8 cellular contexts compared by ENCODE assay signal in the genomic region with DNA sequence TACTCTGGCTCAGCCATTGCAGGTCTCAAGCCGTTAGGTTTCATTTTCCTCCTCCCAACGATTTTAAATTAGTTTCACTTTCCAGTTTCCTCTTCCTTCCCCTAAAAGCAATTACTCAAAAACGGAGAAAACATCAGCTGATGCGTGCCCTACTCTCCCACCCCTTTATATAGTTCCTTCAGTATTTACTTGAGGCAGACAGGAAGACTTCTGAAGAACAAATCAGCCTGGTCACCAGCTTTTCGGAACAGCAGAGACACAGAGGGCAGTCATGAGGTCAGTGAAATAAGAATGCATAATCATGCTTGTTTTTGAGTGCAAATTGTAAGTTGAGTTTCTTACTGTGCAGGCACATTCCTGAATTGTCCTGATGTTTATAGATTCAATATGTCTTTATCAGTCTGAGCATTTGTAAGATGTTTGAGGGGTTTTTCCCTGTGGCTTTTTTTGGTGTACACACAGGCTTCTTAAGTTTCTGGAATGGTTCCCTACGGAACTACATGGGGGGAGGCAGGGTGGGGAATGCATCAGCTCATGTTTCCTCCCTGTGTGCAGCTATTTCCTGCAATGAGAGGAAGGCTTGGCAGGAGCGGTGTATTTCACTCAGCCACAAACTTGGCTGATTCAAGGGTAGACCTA. TPM values are rescaled to one million over a fixed set of nuclear protein-coding genes. Genes with fewer than 3 reads are reported as not detected.
DNase-seq lines count a peak whose midpoint lies in the region; ATAC-seq and TF ChIP-seq lines count a peak whose summit lies in the region.

A gene with protein sequence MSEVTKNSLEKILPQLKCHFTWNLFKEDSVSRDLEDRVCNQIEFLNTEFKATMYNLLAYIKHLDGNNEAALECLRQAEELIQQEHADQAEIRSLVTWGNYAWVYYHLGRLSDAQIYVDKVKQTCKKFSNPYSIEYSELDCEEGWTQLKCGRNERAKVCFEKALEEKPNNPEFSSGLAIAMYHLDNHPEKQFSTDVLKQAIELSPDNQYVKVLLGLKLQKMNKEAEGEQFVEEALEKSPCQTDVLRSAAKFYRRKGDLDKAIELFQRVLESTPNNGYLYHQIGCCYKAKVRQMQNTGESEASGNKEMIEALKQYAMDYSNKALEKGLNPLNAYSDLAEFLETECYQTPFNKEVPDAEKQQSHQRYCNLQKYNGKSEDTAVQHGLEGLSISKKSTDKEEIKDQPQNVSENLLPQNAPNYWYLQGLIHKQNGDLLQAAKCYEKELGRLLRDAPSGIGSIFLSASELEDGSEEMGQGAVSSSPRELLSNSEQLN (plus strand): TSS at position 195 of the 639 bp plus-strand sequence. CDS start 77 bp downstream, at position 272.

- H2AFZ ChIP-seq in OCI-LY7 (ENCODE audit: low read length): peak within 1 kb of the TSS; percentile 28; the same call in 1 of the 2 replicates

- H3K27ac ChIP-seq in OCI-LY7 (ENCODE audit: low read depth, low read length, poor library complexity, severe bottlenecking): no peak within 1 kb of the TSS
- H3K27ac ChIP-seq in iPS DF 6.9 (ENCODE audit: low read length): peak within 1 kb of the TSS; percentile 86

- H3K79me2 ChIP-seq in OCI-LY7 (ENCODE audit: insufficient read depth, low read depth, low read length): no peaks in the 10 kb centered on the region

- no peaks in the 10 kb centered on the region; the same call in 1 of the 2 replicates for H3K9me3 ChIP-seq in Caco-2
- no peaks in the 10 kb centered on the region for H3K9me3 ChIP-seq in OCI-LY7 (ENCODE audit: low read length)
- H3K9me3 ChIP-seq in iPS DF 6.9 (ENCODE audit: control insufficient read depth, insufficient read depth, low read length): no peaks in the 10 kb centered on the region

- H3K4me1 ChIP-seq in Caco-2 (peaks cover 21% of the 10 kb centered on the region), OCI-LY7 (ENCODE audit: insufficient read depth, low read length, poor library complexity, severe bottlenecking) (peaks cover 11% of the 10 kb centered on the region), iPS DF 6.9 (ENCODE audit: control insufficient read depth, insufficient read depth, low read length) (peaks cover 5% of the 10 kb centered on the region; the same call in 1 of the 2 replicates)

- no peak within 1 kb of the TSS for H3K4me3 ChIP-seq in Caco-2 (ENCODE audit: low read depth, low read length)
- no peak within 1 kb of the TSS for H3K4me3 ChIP-seq in OCI-LY7 (ENCODE audit: low read depth, low read length, poor library complexity, severe bottlenecking)
- no peak within 1 kb of the TSS for H3K4me3 ChIP-seq in iPS DF 6.9 (ENCODE audit: low read length)

- H4K20me1 ChIP-seq in OCI-LY7 (ENCODE audit: insufficient read depth, low read length): no peaks in the 10 kb centered on the region

- TF ChIP-seq CTCF in Caco-2 (IDR thresholded peaks at IDR 0.05; ENCODE audit: insufficient read depth in 1 of 2, low read depth in 1 of 2, low read length in 1 of 2, severe bottlenecking in 1 of 2, unreplicated experiment in 1 of 2) (no peak), OCI-LY7 (conservative IDR thresholded peaks at IDR 0.05; ENCODE audit: low read length) (no peak), MCF 10A (IDR thresholded peaks at IDR 0.05; ENCODE audit: unreplicated experiment) (no peak)

- BruUV-seq in Caco-2 (replicated peaks; lab: Mats Ljungman, UMichigan) (no TSS peak), OCI-LY7 (replicated peaks; lab: Mats Ljungman, UMichigan) (no TSS peak), MCF 10A (replicated peaks; lab: Mats Ljungman, UMichigan) (TSS peak; percentile 79)

- peak; percentile 33 for ATAC-seq in GM21737 (IDR thresholded peaks at IDR 0.05; ENCODE audit: unreplicated experiment)

- H3K9me3 Mint-ChIP-seq in Caco-2 (ENCODE audit: unreplicated experiment): no peaks in the 10 kb centered on the region
- peaks cover 7% of the 10 kb centered on the region for H3K9me3 Mint-ChIP-seq in MCF 10A (ENCODE audit: unreplicated experiment)

- H3K4me3 Mint-ChIP-seq in Caco-2 (ENCODE audit: unreplicated experiment): peak within 1 kb of the TSS; percentile 60
- peak within 1 kb of the TSS; percentile 74 for H3K4me3 Mint-ChIP-seq in MCF 10A (ENCODE audit: unreplicated experiment)

- no peaks in the 10 kb centered on the region for H3K9me2 ChIP-seq in OCI-LY7 (ENCODE audit: insufficient read depth, low read length)

- 0 out of 2 replicates have a peak within 1 kb of the TSS, but pooled peaks have one; percentile 4 for H3K4me2 ChIP-seq in OCI-LY7 (ENCODE audit: low read length)

- WGBS in iPS DF 6.9 (ENCODE audit: insufficient coverage, insufficient read length): no CpG with 5 or more reads among the region's 7 CpGs

- H3K36me3 ChIP-seq in Caco-2 (ENCODE audit: control insufficient read depth, insufficient read depth, low read length) (no peaks in the 10 kb centered on the region), OCI-LY7 (ENCODE audit: insufficient read depth, low read length) (no peaks in the 10 kb centered on the region), iPS DF 6.9 (ENCODE audit: control insufficient read depth, insufficient read depth, low read length) (no peaks in the 10 kb centered on the region)

- POLR2A ChIA-PET in Caco-2 (lab: Charles Lee): no interaction called here
- POLR2A ChIA-PET in OCI-LY7 (lab: Charles Lee): no interaction called here
- POLR2A ChIA-PET in MCF 10A (lab: Yijun Ruan, JAX): interaction anchor here (0.6 to 2.7 kb wide), 21 partner anchors 10 to 454 kb away, joined by 3 to 42 read pairs (median 5); a partner anchor contains a TSS

- H3K27ac Mint-ChIP-seq in Caco-2 (ENCODE audit: unreplicated experiment): peak within 1 kb of the TSS; percentile 76
- peak within 1 kb of the TSS; percentile 95 for H3K27ac Mint-ChIP-seq in MCF 10A (ENCODE audit: low read depth, unreplicated experiment)

- CTCF ChIA-PET in Caco-2 (lab: Charles Lee) (no interaction called here), OCI-LY7 (lab: Charles Lee; ENCODE audit: unreplicated experiment) (no interaction called here), MCF 10A (lab: Yijun Ruan, JAX) (interaction anchor here (0.7 to 2.1 kb wide), 3 partner anchors 26 to 235 kb away, joined by 3 to 8 read pairs (median 4); a partner anchor contains a TSS)

- DNase-seq in Caco-2 (no peak), OCI-LY7 (ENCODE audit: low spot score) (no peak), MCF 10A (ENCODE audit: unreplicated experiment) (peak; percentile 87), iPS DF 6.9 (ENCODE audit: low read depth, low spot score) (no peak), retina (peak; percentile 43), cortex of kidney (lab: John Stamatoyannopoulos, UW) (no peak)
- no peak for DNase-seq in stimulated activated CD4-positive, alpha-beta T cell treated with anti-CD3 and anti-CD28 coated beads, Interleukin-1b, Interleukin-23, amount 100 ng/mL, for 48 hours

- intact Hi-C loops in Caco-2 (cut with micrococcal nuclease; ENCODE audit: unreplicated experiment): no loop called here
- intact Hi-C loops in OCI-LY7 (cut with micrococcal nuclease; ENCODE audit: unreplicated experiment): no loop called here
- intact Hi-C loops in MCF 10A (cut with micrococcal nuclease): no loop called here

- H3K36me3 Mint-ChIP-seq in Caco-2 (ENCODE audit: insufficient read depth, unreplicated experiment) (no peaks in the 10 kb centered on the region), MCF 10A (ENCODE audit: insufficient read depth, unreplicated experiment) (no peaks in the 10 kb centered on the region)

- no peaks in the 10 kb centered on the region for H3K27me3 ChIP-seq in Caco-2 (replicated peaks; ENCODE audit: control insufficient read depth, insufficient read depth, low read length)
- no peaks in the 10 kb centered on the region for H3K27me3 ChIP-seq in iPS DF 6.9 (ENCODE audit: control insufficient read depth, insufficient read depth, low read length)

- H3K27me3 Mint-ChIP-seq in Caco-2 (ENCODE audit: insufficient read depth, unreplicated experiment) (no peaks in the 10 kb centered on the region), MCF 10A (ENCODE audit: insufficient read depth, unreplicated experiment) (no peaks in the 10 kb centered on the region)

- H3K4me1 Mint-ChIP-seq in Caco-2 (ENCODE audit: low read depth, unreplicated experiment) (peaks cover 16% of the 10 kb centered on the region), MCF 10A (ENCODE audit: insufficient read depth, unreplicated experiment) (peaks cover 19% of the 10 kb centered on the region)

RNA-seq across cellular contexts. Expression of the gene that starts here (rescaled TPM):
- 1.5 and 1.8 TPM in 2 replicates for total RNA-seq in Caco-2 (2022)
- total RNA-seq in OCI-LY7 (2014; rRNA removed; shearing (Covaris generic)): 0.26 and 0.35 TPM in 2 replicates
- 0.17 and 0.39 TPM in 2 replicates for total RNA-seq in OCI-LY7 (2022)
- 1.4 and 3.6 TPM in 2 replicates for total RNA-seq in MCF 10A (2022)

Comparison
In these comparisons a context has a peak if more than half of its experiments do, and no peak if none do; other contexts are left out.
1. DNase-seq: peak in MCF 10A (single experiment) and retina (single experiment); none in Caco-2 (0 of 2), OCI-LY7 (single experiment), iPS DF 6.9 (single experiment), cortex of kidney (single experiment) and stimulated activated CD4-positive, alpha-beta T cell treated with anti-CD3 and anti-CD28 coated beads, Interleukin-1b, Interleukin-23, amount 100 ng/mL, for 48 hours (single experiment).